8 cellular contexts compared by ENCODE assay signal in the genomic region with DNA sequence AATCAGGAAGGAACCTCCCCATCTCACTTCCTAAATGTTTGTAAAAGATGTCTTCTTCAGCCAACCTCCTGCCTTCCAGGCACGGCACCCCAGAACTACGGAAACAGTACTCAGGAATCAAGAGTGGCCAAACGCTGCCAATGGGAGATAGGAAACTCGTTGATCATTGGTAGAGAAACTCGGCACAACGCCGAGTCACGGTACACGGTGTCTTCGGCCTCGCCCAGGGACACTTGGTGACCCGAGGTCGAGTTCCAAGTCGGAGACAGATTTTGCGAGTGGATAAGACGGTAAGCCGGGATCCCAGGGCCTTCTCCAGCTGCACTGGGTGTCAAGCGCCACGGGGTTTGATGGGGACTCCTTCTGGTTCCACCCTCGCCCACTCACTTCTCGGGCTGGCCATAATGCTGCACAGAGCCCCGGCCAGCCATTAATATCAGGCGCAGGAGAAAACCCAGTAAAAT. TPM values are rescaled to one million over a fixed set of nuclear protein-coding genes. Genes with fewer than 3 reads are reported as not detected.
DNase-seq lines count a peak whose midpoint lies in the region; ATAC-seq and TF ChIP-seq lines count a peak whose summit lies in the region.

No MANE protein-coding gene starts in this region.

- H3K27me3 ChIP-seq in upper lobe of left lung, result no peaks in the 10 kb centered on the region

- H3K27me3 Mint-ChIP-seq in activated T-cell treated with anti-CD3 and anti-CD28 coated beads, Interleukin-2, amount 50 U/mL, for 24 hours, result no peaks in the 10 kb centered on the region
- no peaks in the 10 kb centered on the region for H3K27me3 Mint-ChIP-seq in T-helper 17 cell

- no peak for TF ChIP-seq CTCF in HEK293 (tag by site-specific recombination; IDR thresholded peaks at IDR 0.05)
- TF ChIP-seq CTCF in LNCaP clone FGC (IDR thresholded peaks at IDR 0.05; ENCODE audit: control insufficient read depth, extremely low read depth, insufficient read depth), result no peak
- peak; percentile 7 for TF ChIP-seq CTCF in epithelial cell of esophagus (IDR thresholded peaks at IDR 0.05; ENCODE audit: insufficient read depth, low read depth, low read length, missing control alignments)
- TF ChIP-seq CTCF in upper lobe of left lung (IDR thresholded peaks at IDR 0.05), result no peak

- H3K4me1 ChIP-seq in HEK293 (ENCODE audit: control insufficient read depth, insufficient read depth, low read length) (peaks cover 20% of the 10 kb centered on the region; the same call in 1 of the 2 replicates), upper lobe of left lung (peaks cover 14 to 26% (median 19%) of the 10 kb centered on the region in 4 donors)

- CTCF ChIA-PET in HEK293 (lab: Yijun Ruan, JAX), result no interaction called here

- WGBS in upper lobe of left lung, 2 donors, result 1% methylated on average over 12 to 23 of the region's 23 CpGs

- H3K9me3 ChIP-seq in HEK293 (ENCODE audit: control insufficient read depth, insufficient read depth, low read depth, low read length) (no peaks in the 10 kb centered on the region), T-helper 17 cell (ENCODE audit: control insufficient read depth, low read length, poor library complexity, severe bottlenecking) (no peaks in the 10 kb centered on the region), upper lobe of left lung (no peaks in the 10 kb centered on the region)

- TF ChIP-seq POLR2A in upper lobe of left lung (IDR thresholded peaks at IDR 0.05), result no peak

- peak overlapping the region; percentile 91 for H3K4me3 Mint-ChIP-seq in activated T-cell treated with anti-CD3 and anti-CD28 coated beads, Interleukin-2, amount 50 U/mL, for 24 hours
- H3K4me3 Mint-ChIP-seq in T-helper 17 cell, result peak overlapping the region; percentile 97

- TF ChIP-seq EP300 in upper lobe of left lung (IDR thresholded peaks at IDR 0.05), result peak in 1 of 4 donors; percentile 66

- H3K4me3 ChIP-seq in HEK293 (ENCODE audit: low read depth, low read length) (peak overlapping the region; percentile 99), LNCaP clone FGC (ENCODE audit: low read depth, low read length) (peak overlapping the region; percentile 74), epithelial cell of esophagus (ENCODE audit: low read length) (peak overlapping the region; percentile 85), upper lobe of left lung (peak overlapping the region; percentile 62 to 94 (median 84))

- no peak for DNase-seq in activated T-cell treated with anti-CD3 and anti-CD28 coated beads, Interleukin-2, amount 50 U/mL, for 24 hours
- DNase-seq in activated T-cell treated with anti-CD3 and anti-CD28 coated beads, Interleukin-2, amount 50 U/mL, for 1 hour, result no peak
- DNase-seq in LNCaP clone FGC (ENCODE audit: low read depth) (peak; percentile 74), T-helper 17 cell (peak in 1 of 3 donors; percentile 29), epithelial cell of esophagus (ENCODE audit: low read depth) (peak; percentile 79), midbrain (lab: John Stamatoyannopoulos, UW) (peak; percentile 59), upper lobe of left lung (peak; percentile 46 to 86)

- peaks cover 49% of the 10 kb centered on the region for H3K4me1 Mint-ChIP-seq in activated T-cell treated with anti-CD3 and anti-CD28 coated beads, Interleukin-2, amount 50 U/mL, for 24 hours (ENCODE audit: low read depth)
- H3K4me1 Mint-ChIP-seq in T-helper 17 cell, result peaks cover 29% of the 10 kb centered on the region

- peak overlapping the region; percentile 99 for H3K27ac Mint-ChIP-seq in activated T-cell treated with anti-CD3 and anti-CD28 coated beads, Interleukin-2, amount 50 U/mL, for 24 hours
- H3K27ac Mint-ChIP-seq in T-helper 17 cell, result peak overlapping the region; percentile 89

- H3K36me3 ChIP-seq in HEK293 (ENCODE audit: control insufficient read depth in 2 of 2, insufficient read depth in 1 of 2, low read length in 2 of 2) (no peaks in the 10 kb centered on the region), upper lobe of left lung (no peaks in the 10 kb centered on the region)

- H3K27ac ChIP-seq in HEK293 (ENCODE audit: extremely low read depth, low read depth, low read length), result peak overlapping the region; percentile 86
- peak overlapping the region; percentile 79 to 90 (median 84) for H3K27ac ChIP-seq in upper lobe of left lung

- POLR2A ChIA-PET in HEK293 (lab: Yijun Ruan, JAX), result interaction anchor here (0.8 to 1.3 kb wide), 3 partner anchors 8 to 120 kb away, joined by 4 read pairs; no protein-coding TSS in a partner anchor

- peaks cover 20% of the 10 kb centered on the region for H3K36me3 Mint-ChIP-seq in activated T-cell treated with anti-CD3 and anti-CD28 coated beads, Interleukin-2, amount 50 U/mL, for 24 hours (ENCODE audit: low read depth)
- H3K36me3 Mint-ChIP-seq in T-helper 17 cell (ENCODE audit: low read depth), result no peaks in the 10 kb centered on the region

- H3K9me3 Mint-ChIP-seq in activated T-cell treated with anti-CD3 and anti-CD28 coated beads, Interleukin-2, amount 50 U/mL, for 24 hours, result no peaks in the 10 kb centered on the region

- ATAC-seq in T-helper 17 cell (peak; percentile 46), upper lobe of left lung (ENCODE audit: low FRiP score in 2 of 2) (peak; percentile 83 to 90)

TF ChIP-seq in HEK293, 187 proteins besides CTCF, POLR2A, EP300 and RAD21 (continues in another document):
- no peak for TF ChIP-seq ZNF530 (tag by site-specific recombination; IDR thresholded peaks at IDR 0.05; ENCODE audit: low read depth)
- 0 out of 2 replicates have a peak, but pooled peaks have one; percentile 15 for TF ChIP-seq EGR2 (tag by site-specific recombination; IDR thresholded peaks at IDR 0.05; ENCODE audit: low read depth)
- no peak for TF ChIP-seq ZBTB44 (tag by site-specific recombination; IDR thresholded peaks at IDR 0.05)
- no peak for TF ChIP-seq ZNF433 (tag by site-specific recombination; IDR thresholded peaks at IDR 0.05; ENCODE audit: low read depth)
- no peak for TF ChIP-seq ZNF302 (tag by site-specific recombination; IDR thresholded peaks at IDR 0.05; ENCODE audit: low read depth)
- peak; percentile 55; the same call in 1 of the 2 replicates for TF ChIP-seq ZNF10 (tag by site-specific recombination; IDR thresholded peaks at IDR 0.05)
- TF ChIP-seq ZBTB20 (tag by site-specific recombination; IDR thresholded peaks at IDR 0.05), result peak; percentile 89
- peak; percentile 93 for TF ChIP-seq ZBTB17 (tag by site-specific recombination; IDR thresholded peaks at IDR 0.05)
- TF ChIP-seq, protein P1, sequence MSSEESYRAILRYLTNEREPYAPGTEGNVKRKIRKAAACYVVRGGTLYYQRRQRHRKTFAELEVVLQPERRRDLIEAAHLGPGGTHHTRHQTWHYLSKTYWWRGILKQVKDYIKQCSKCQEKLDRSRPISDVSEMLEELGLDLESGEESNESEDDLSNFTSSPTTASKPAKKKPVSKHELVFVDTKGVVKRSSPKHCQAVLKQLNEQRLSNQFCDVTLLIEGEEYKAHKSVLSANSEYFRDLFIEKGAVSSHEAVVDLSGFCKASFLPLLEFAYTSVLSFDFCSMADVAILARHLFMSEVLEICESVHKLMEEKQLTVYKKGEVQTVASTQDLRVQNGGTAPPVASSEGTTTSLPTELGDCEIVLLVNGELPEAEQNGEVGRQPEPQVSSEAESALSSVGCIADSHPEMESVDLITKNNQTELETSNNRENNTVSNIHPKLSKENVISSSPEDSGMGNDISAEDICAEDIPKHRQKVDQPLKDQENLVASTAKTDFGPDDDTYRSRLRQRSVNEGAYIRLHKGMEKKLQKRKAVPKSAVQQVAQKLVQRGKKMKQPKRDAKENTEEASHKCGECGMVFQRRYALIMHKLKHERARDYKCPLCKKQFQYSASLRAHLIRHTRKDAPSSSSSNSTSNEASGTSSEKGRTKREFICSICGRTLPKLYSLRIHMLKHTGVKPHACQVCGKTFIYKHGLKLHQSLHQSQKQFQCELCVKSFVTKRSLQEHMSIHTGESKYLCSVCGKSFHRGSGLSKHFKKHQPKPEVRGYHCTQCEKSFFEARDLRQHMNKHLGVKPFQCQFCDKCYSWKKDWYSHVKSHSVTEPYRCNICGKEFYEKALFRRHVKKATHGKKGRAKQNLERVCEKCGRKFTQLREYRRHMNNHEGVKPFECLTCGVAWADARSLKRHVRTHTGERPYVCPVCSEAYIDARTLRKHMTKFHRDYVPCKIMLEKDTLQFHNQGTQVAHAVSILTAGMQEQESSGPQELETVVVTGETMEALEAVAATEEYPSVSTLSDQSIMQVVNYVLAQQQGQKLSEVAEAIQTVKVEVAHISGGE (tag by site-specific recombination; conservative IDR thresholded peaks at IDR 0.05; ENCODE audit: low read depth), result no peak
- peak; percentile 25; the same call in 1 of the 2 replicates for TF ChIP-seq WT1 (tag by site-specific recombination; IDR thresholded peaks at IDR 0.05)
- TF ChIP-seq, protein P2, sequence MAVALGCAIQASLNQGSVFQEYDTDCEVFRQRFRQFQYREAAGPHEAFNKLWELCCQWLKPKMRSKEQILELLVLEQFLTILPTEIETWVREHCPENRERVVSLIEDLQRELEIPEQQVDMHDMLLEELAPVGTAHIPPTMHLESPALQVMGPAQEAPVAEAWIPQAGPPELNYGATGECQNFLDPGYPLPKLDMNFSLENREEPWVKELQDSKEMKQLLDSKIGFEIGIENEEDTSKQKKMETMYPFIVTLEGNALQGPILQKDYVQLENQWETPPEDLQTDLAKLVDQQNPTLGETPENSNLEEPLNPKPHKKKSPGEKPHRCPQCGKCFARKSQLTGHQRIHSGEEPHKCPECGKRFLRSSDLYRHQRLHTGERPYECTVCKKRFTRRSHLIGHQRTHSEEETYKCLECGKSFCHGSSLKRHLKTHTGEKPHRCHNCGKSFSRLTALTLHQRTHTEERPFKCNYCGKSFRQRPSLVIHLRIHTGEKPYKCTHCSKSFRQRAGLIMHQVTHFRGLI (tag by site-specific recombination; IDR thresholded peaks at IDR 0.05), result 0 out of 2 replicates have a peak, but pooled peaks have one; percentile 15
- peak; percentile 19; the same call in 1 of the 2 replicates for TF ChIP-seq IKZF3 (tag by site-specific recombination; IDR thresholded peaks at IDR 0.05)
- no peak for TF ChIP-seq ZNF138 (tag by site-specific recombination; IDR thresholded peaks at IDR 0.05; ENCODE audit: borderline replicate concordance)

RNA-seq across cellular contexts. Expression of gene KIAA0825, which starts 0.3 kb away (rescaled TPM):
- total RNA-seq in T-helper 17 cell (1 to 10 TPM; 2.6 to 3.0 TPM), upper lobe of left lung (10 to 100 TPM in 2 of 6 donors, 1 to 10 TPM in 4; 3.8 to 19.1 (median 6.6) TPM)

RNA-seq across cellular contexts. Expression of gene SLF1, which starts 0.4 kb away (rescaled TPM):
- 1 to 10 TPM; 8.1 to 8.2 TPM for total RNA-seq in T-helper 17 cell
- 10 to 100 TPM in 2 of 6 donors, 1 to 10 TPM in 4; 4.3 to 19.9 (median 8.2) TPM for total RNA-seq in upper lobe of left lung

Comparison
In these comparisons a context has a peak if more than half of its experiments do, and no peak if none do; other contexts are left out.
1. DNase-seq: peak in LNCaP clone FGC (single experiment), epithelial cell of esophagus (single experiment), midbrain (single experiment) and upper lobe of left lung (2 of 2); none in activated T-cell treated with anti-CD3 and anti-CD28 coated beads, Interleukin-2, amount 50 U/mL, for 24 hours (single experiment) and activated T-cell treated with anti-CD3 and anti-CD28 coated beads, Interleukin-2, amount 50 U/mL, for 1 hour (single experiment).
2. Peak in every context shown above with its lines, with median percentiles within 50 percentile points of each other: H3K4me3 ChIP-seq.